14 cellular contexts compared by ENCODE assay signal in the genomic region with DNA sequence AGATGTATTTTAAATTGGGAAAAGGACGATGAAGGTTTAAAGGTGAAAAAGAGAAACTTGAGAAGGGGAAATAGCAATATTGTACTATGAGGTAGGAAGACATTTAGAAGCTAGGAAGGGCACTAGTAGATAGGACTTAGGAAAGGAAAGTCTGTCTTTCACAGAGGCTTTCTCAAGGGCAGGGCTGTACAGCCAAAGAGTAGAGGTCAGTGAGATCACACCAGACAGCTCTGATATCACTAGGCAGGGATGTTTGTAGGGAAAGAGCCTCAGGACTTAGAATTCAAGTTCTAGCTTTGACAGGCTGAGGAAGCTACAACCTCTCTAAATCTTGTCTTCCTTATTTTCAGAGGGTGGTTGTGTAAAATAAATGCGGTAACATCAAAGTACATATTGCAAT.
"Had no signal": no experiment of that assay in that cellular context is flagged by ENCODE, and none has a peak within 500 bp of the region (broad histone marks: within the 10 kb centered on the region; RNA-seq: fewer than 3 reads in every experiment).

No MANE protein-coding gene starts in this region.

- H3K4me3 ChIP-seq: esophagus muscularis mucosa, gastrocnemius medialis, smooth muscle cell, tibial artery, upper lobe of left lung, uterus had no signal

- DNase-seq: effector memory CD8-positive, alpha-beta T cell; gastrocnemius medialis; immature natural killer cell; mesendoderm; naive B cell; right cardiac atrium; stimulated activated CD4-positive, alpha-beta T cell treated with anti-CD3 and anti-CD28 coated beads, Interleukin-2, amount 100 ng/mL, for 48 hours; stimulated activated naive CD8-positive, alpha-beta T cell treated with anti-CD3 and anti-CD28 coated beads, Interleukin-15, Interleukin-2, amounts not matched to agents 100 U/mL and 50 U/mL, for 24 hours; tibial artery; upper lobe of left lung; uterus had no signal

- H3K36me3 ChIP-seq: gastrocnemius medialis, upper lobe of left lung, uterus had no signal

- H3K27ac ChIP-seq: epithelial cell of prostate, esophagus muscularis mucosa, gastrocnemius medialis, tibial artery, upper lobe of left lung, uterus had no signal

- H3K4me1 ChIP-seq: esophagus muscularis mucosa, gastrocnemius medialis, tibial artery, upper lobe of left lung, uterus had no signal

- H3K9me3 ChIP-seq: esophagus muscularis mucosa, gastrocnemius medialis, tibial artery, upper lobe of left lung, uterus had no signal

- ATAC-seq: effector memory CD8-positive, alpha-beta T cell; gastrocnemius medialis; stimulated activated naive CD8-positive, alpha-beta T cell treated with anti-CD3 and anti-CD28 coated beads, Interleukin-15, Interleukin-2, amounts not matched to agents 100 U/mL and 50 U/mL, for 24 hours had no signal

- H3K27me3 ChIP-seq: esophagus muscularis mucosa, gastrocnemius medialis, tibial artery, upper lobe of left lung, uterus had no signal
